8 cellular contexts compared by ENCODE assay signal in the genomic region with DNA sequence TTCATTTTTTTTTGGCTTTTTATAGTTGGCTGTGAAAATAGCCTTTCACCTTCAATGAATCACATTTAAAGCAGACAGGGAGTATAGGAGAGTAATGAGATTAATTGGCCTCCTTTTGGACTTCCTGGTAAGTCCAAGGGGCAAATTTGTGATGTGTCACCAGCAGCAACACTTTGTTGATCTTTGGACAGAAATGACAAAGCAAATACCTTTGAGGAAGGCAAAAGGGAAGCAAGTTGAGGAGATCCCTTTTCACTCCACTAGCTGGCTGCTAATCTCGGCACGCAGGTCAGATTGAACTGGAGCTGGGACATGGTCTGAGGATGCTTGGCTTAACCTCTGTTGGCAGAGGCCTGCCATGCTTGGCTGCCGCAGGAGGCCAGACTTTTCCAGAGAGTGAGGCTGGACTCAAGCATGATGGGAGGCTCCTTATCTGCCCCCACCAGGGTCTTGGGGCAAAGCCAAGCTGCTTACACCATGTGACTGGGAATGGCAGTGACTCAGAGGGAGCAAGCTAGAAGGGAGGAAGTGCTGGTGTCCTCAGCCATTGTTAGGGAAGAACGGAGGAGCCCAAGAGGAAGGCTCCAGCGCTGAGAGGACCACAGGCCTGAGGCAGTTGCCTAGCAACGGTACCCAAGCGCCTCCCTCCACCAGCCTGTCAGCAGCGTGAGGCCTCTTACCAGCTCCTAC.
A peak's percentile ranks its signal among the peaks of the same experiment; 100 is the strongest.
DNase-seq lines count a peak whose midpoint lies in the region; ATAC-seq and TF ChIP-seq lines count a peak whose summit lies in the region.

No MANE protein-coding gene starts in this region.

- ATAC-seq in HG02642 (IDR thresholded peaks at IDR 0.05; ENCODE audit: poor library complexity, unreplicated experiment) (no peak), HG03039 (IDR thresholded peaks at IDR 0.05; ENCODE audit: unreplicated experiment) (no peak)

- no peaks in the 10 kb centered on the region for H3K9me3 ChIP-seq in MM.1S (replicated peaks; ENCODE audit: insufficient read depth, low read length)

- H3K9ac ChIP-seq in MM.1S (ENCODE audit: low read length): no peak overlapping the region

- H3K79me2 ChIP-seq in MM.1S (ENCODE audit: low read length): no peaks in the 10 kb centered on the region

- no peak overlapping the region for H3K27ac ChIP-seq in MM.1S (ENCODE audit: low read length)

- no peaks in the 10 kb centered on the region for H3F3A ChIP-seq in MM.1S (ENCODE audit: insufficient read depth, low read length)

- H4K20me1 ChIP-seq in MM.1S (ENCODE audit: insufficient read depth, low read length): no peaks in the 10 kb centered on the region

- H3K4me3 ChIP-seq in MM.1S (ENCODE audit: low read length): no peak overlapping the region

- no peaks in the 10 kb centered on the region for H3K36me3 ChIP-seq in MM.1S (replicated peaks; ENCODE audit: insufficient read depth, low read length)

- TF ChIP-seq CTCF in MM.1S (IDR thresholded peaks at IDR 0.05; ENCODE audit: low read length): no peak

- H3K4me2 ChIP-seq in MM.1S (ENCODE audit: low read depth, low read length): no peak overlapping the region

- intact Hi-C loops in cardiac septum (cut with DNase I): no loop called here

- H2AFZ ChIP-seq in MM.1S (ENCODE audit: low read length): no peak overlapping the region

- H3K4me1 ChIP-seq in MM.1S (ENCODE audit: low read length): no peaks in the 10 kb centered on the region

- no peaks in the 10 kb centered on the region for H3K27me3 ChIP-seq in MM.1S (replicated peaks; ENCODE audit: insufficient read depth, low read length)

- H3K9me2 ChIP-seq in MM.1S (replicated peaks; ENCODE audit: insufficient read depth, low read length): no peaks in the 10 kb centered on the region

- DNase-seq in HPDE6-E6E7 (ENCODE audit: extremely low spot score) (peak; percentile 27), SW480 (ENCODE audit: low spot score) (peak; percentile 79), cardiac septum (ENCODE audit: low spot score) (peak; percentile 83), renal cortical epithelial cell (ENCODE audit: low read depth) (peak; percentile 96), MM.1S (no peak), SKM-1 (lab: John Stamatoyannopoulos, UW; ENCODE audit: unreplicated experiment) (no peak)

Comparison
In these comparisons a context has a peak if more than half of its experiments do, and no peak if none do; other contexts are left out.
1. DNase-seq: peak in HPDE6-E6E7 (single experiment), SW480 (single experiment), cardiac septum (single experiment) and renal cortical epithelial cell (single experiment); none in MM.1S (single experiment) and SKM-1 (single experiment).